ENCODE assay signal across 11 cellular contexts in genomic region chr11:6745465-6746015, GRCh38. TPM values are rescaled to one million over a fixed set of nuclear protein-coding genes. Genes with fewer than 3 reads are reported as not detected.
A peak's percentile ranks its signal among the peaks of the same experiment; 100 is the strongest.
DNase-seq lines count a peak whose midpoint lies in the region; ATAC-seq lines count a peak whose summit lies in the region.
"Had no signal": no experiment of that assay in that cellular context is flagged by ENCODE, and none has a peak within 500 bp of the region (broad histone marks: within the 10 kb centered on the region; RNA-seq: fewer than 3 reads in every experiment).

No MANE protein-coding gene starts in this region.

- peaks cover 10% of the 10 kb centered on the region for H3K36me3 Mint-ChIP-seq in T-helper 17 cell (ENCODE audit: low read depth)
- H3K36me3 Mint-ChIP-seq in activated T-cell treated with anti-CD3 and anti-CD28 coated beads, Interleukin-2, amount 50 U/mL, for 24 hours (ENCODE audit: low read depth) = peaks cover 3% of the 10 kb centered on the region

- ATAC-seq in GM18858 (IDR thresholded peaks at IDR 0.05; ENCODE audit: unreplicated experiment) (peak; percentile 43), HG02610 (IDR thresholded peaks at IDR 0.05; ENCODE audit: unreplicated experiment) (peak; percentile 53), T-helper 17 cell (peak; percentile 60), esophagus mucosa (no peak)

- no peak for DNase-seq in T-helper 17 cell
- no peak for DNase-seq in glomerular visceral epithelial cell (ENCODE audit: extremely low spot score)
- no peak for DNase-seq in activated T-cell treated with anti-CD3 and anti-CD28 coated beads, Interleukin-2, amount 50 U/mL, for 24 hours
- no peak for DNase-seq in activated effector memory CD4-positive, alpha-beta T cell treated with Interleukin-2 at 50 U/mL for 16 hours
- DNase-seq: HFFc6 had no signal

- peaks cover 40% of the 10 kb centered on the region for H3K4me1 Mint-ChIP-seq in T-helper 17 cell
- peaks cover 34% of the 10 kb centered on the region for H3K4me1 Mint-ChIP-seq in activated T-cell treated with anti-CD3 and anti-CD28 coated beads, Interleukin-2, amount 50 U/mL, for 24 hours (ENCODE audit: low read depth)

- no peaks in the 10 kb centered on the region for H3K9me3 Mint-ChIP-seq in activated T-cell treated with anti-CD3 and anti-CD28 coated beads, Interleukin-2, amount 50 U/mL, for 24 hours
- H3K9me3 Mint-ChIP-seq: HFFc6; T-helper 1 cell treated with Interleukin-12 subunit alpha and Interleukin-12 subunit beta and Interleukin-4 antibody, amounts not matched to agents 30 μg/mL and 1 μg/mL, for 36 hours had no signal

- H3K4me3 ChIP-seq in skin epidermis = peak overlapping the region; percentile 6 to 32 (median 21)

- peak overlapping the region in 17 of 21 experiments; percentile 17 to 92 (median 78) for H3K27ac ChIP-seq in skin epidermis

- H3K27ac Mint-ChIP-seq in T-helper 17 cell = no peak overlapping the region
- H3K27ac Mint-ChIP-seq in activated T-cell treated with anti-CD3 and anti-CD28 coated beads, Interleukin-2, amount 50 U/mL, for 24 hours = no peak overlapping the region
- H3K27ac Mint-ChIP-seq: HFFc6; T-helper 1 cell treated with Interleukin-12 subunit alpha and Interleukin-12 subunit beta and Interleukin-4 antibody, amounts not matched to agents 30 μg/mL and 1 μg/mL, for 36 hours had no signal

- no peaks in the 10 kb centered on the region for H3K27me3 Mint-ChIP-seq in T-helper 17 cell
- no peaks in the 10 kb centered on the region for H3K27me3 Mint-ChIP-seq in activated T-cell treated with anti-CD3 and anti-CD28 coated beads, Interleukin-2, amount 50 U/mL, for 24 hours

- no peaks in the 10 kb centered on the region for H3K9me3 ChIP-seq in T-helper 17 cell (ENCODE audit: control insufficient read depth, low read length, poor library complexity, severe bottlenecking)

- no peak overlapping the region for H3K4me3 Mint-ChIP-seq in T-helper 17 cell
- no peak overlapping the region for H3K4me3 Mint-ChIP-seq in activated T-cell treated with anti-CD3 and anti-CD28 coated beads, Interleukin-2, amount 50 U/mL, for 24 hours
- H3K4me3 Mint-ChIP-seq: HFFc6; T-helper 1 cell treated with Interleukin-12 subunit alpha and Interleukin-12 subunit beta and Interleukin-4 antibody, amounts not matched to agents 30 μg/mL and 1 μg/mL, for 36 hours had no signal

RNA-seq across cellular contexts. Expression of gene OR2AG2, which starts 26.2 kb away (rescaled TPM):
- total RNA-seq in T-helper 17 cell (not detected), esophagus mucosa (0.04 TPM)

RNA-seq across cellular contexts. Expression of gene OR2AG1, which starts 37.3 kb away (rescaled TPM):
- total RNA-seq in T-helper 17 cell = not detected
- not detected for total RNA-seq in esophagus mucosa
- total RNA-seq: HFFc6, pulmonary artery endothelial cell had no signal

RNA-seq across cellular contexts. Expression of gene OR6A2, which starts 53.9 kb away (rescaled TPM):
- not detected for total RNA-seq in T-helper 17 cell
- 0.08 TPM for total RNA-seq in esophagus mucosa
